14 cellular contexts compared by ENCODE assay signal in the genomic region with DNA sequence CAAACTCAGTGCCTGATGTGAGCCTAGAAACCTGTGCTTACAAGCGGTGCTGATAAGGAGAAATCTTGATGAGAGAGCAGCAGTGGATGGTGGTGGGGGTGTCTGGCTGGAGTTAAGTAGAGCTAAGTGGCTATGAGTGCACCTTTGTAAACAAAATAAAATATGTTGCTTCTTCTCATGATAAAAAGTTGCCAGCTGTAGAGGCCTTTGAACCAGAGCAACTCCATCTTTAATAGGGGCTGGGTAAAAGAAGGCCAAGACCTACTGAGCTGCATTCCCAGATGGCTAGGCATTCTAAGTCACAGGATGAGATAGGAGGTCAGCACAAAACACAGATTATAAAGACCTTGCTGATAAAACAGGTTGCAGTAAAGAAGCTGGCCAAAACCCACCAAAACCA.
DNase-seq lines count a peak whose midpoint lies in the region; ATAC-seq and TF ChIP-seq lines count a peak whose summit lies in the region.
"Had no signal": no experiment of that assay in that cellular context is flagged by ENCODE, and none has a peak within 500 bp of the region (broad histone marks: within the 10 kb centered on the region; RNA-seq: fewer than 3 reads in every experiment).

No MANE protein-coding gene starts in this region.

- peak overlapping the region; percentile 91 for H3K9ac ChIP-seq in smooth muscle cell (ENCODE audit: low read depth)

- H3K4me2 ChIP-seq in hepatocyte (peak overlapping the region; percentile 69), smooth muscle cell (peak overlapping the region; percentile 80)

- ATAC-seq in GM18909 (IDR thresholded peaks at IDR 0.05; ENCODE audit: poor library complexity, unreplicated experiment) = no peak

- no peaks in the 10 kb centered on the region for H3K9me2 ChIP-seq in hepatocyte (replicated peaks; ENCODE audit: insufficient read depth)

- no peak overlapping the region for H3K4me3 Mint-ChIP-seq in HFFc6
- H3K4me3 Mint-ChIP-seq: B cell; CD4-positive, alpha-beta memory T cell had no signal

- H3K36me3 ChIP-seq in SJSA1 (no peaks in the 10 kb centered on the region), hepatocyte (replicated peaks; ENCODE audit: insufficient read depth, low read depth) (no peaks in the 10 kb centered on the region), smooth muscle cell (ENCODE audit: low read depth) (no peaks in the 10 kb centered on the region)
- H3K36me3 ChIP-seq: HAP-1 had no signal

- peaks cover 27% of the 10 kb centered on the region for H3K9me3 Mint-ChIP-seq in HFFc6

- H3K4me1 Mint-ChIP-seq in HFFc6 (ENCODE audit: low read depth) = peaks cover 27% of the 10 kb centered on the region
- H3K4me1 Mint-ChIP-seq: CD4-positive, alpha-beta memory T cell had no signal

- peaks cover 16% of the 10 kb centered on the region for H3K9me3 ChIP-seq in SJSA1 (replicated peaks)
- no peaks in the 10 kb centered on the region for H3K9me3 ChIP-seq in hepatocyte (ENCODE audit: low read depth)
- no peaks in the 10 kb centered on the region for H3K9me3 ChIP-seq in smooth muscle cell (replicated peaks; ENCODE audit: low read depth)

- peaks cover 7% of the 10 kb centered on the region; the same call in 1 of the 2 replicates for H3K27me3 Mint-ChIP-seq in HFFc6 (ENCODE audit: insufficient read depth)
- H3K27me3 Mint-ChIP-seq: CD4-positive, alpha-beta memory T cell had no signal

- H4K20me1 ChIP-seq in hepatocyte (ENCODE audit: insufficient read depth, poor library complexity, severe bottlenecking) (no peaks in the 10 kb centered on the region), smooth muscle cell (ENCODE audit: low read depth) (peaks cover 98% of the 10 kb centered on the region)

- H3K4me3 ChIP-seq in SJSA1 = no peak overlapping the region
- no peak overlapping the region for H3K4me3 ChIP-seq in hepatocyte
- peak overlapping the region; percentile 58 for H3K4me3 ChIP-seq in smooth muscle cell
- H3K4me3 ChIP-seq: HAP-1 had no signal

- peak overlapping the region; percentile 92 for H3K27ac ChIP-seq in SJSA1
- peak overlapping the region; percentile 96 for H3K27ac ChIP-seq in hepatocyte
- H3K27ac ChIP-seq in smooth muscle cell (ENCODE audit: low read depth) = peak overlapping the region; percentile 98

- H3K27ac Mint-ChIP-seq in HFFc6 = peak overlapping the region; percentile 76
- H3K27ac Mint-ChIP-seq: B cell; CD4-positive, alpha-beta memory T cell had no signal

- DNase-seq in HFFc6 (no peak), SJSA1 (ENCODE audit: low read depth in 1 of 2, low spot score in 2 of 2) (no peak), hepatocyte (ENCODE audit: low spot score) (no peak), smooth muscle cell (lab: John Stamatoyannopoulos, UW; ENCODE audit: unreplicated experiment) (no peak), activated gamma-delta T cell (lab: John Stamatoyannopoulos, UW) (no peak), NK-92 (lab: John Stamatoyannopoulos, UW; ENCODE audit: unreplicated experiment) (no peak)
- DNase-seq: C1 segment of cervical spinal cord; CD4-positive, alpha-beta memory T cell; DMS79 treated with DMSO at 0.1 percent for 48 hours; EL; GOT3 had no signal

- no peaks in the 10 kb centered on the region for H3K27me3 ChIP-seq in SJSA1 (replicated peaks)
- no peaks in the 10 kb centered on the region for H3K27me3 ChIP-seq in hepatocyte
- H3K27me3 ChIP-seq in smooth muscle cell (ENCODE audit: low read depth) = no peaks in the 10 kb centered on the region

- TF ChIP-seq CTCF in HFFc6 (IDR thresholded peaks at IDR 0.05) (no peak), hepatocyte (IDR thresholded peaks at IDR 0.05; ENCODE audit: poor library complexity) (no peak), smooth muscle cell (IDR thresholded peaks at IDR 0.05; ENCODE audit: borderline replicate concordance, insufficient read depth, poor library complexity, severe bottlenecking) (no peak)

- H2AFZ ChIP-seq in hepatocyte (no peak overlapping the region), smooth muscle cell (ENCODE audit: low read depth) (no peak overlapping the region)

- peaks cover 28% of the 10 kb centered on the region for H3F3A ChIP-seq in smooth muscle cell (ENCODE audit: low read depth)

- H3K4me1 ChIP-seq in SJSA1 (replicated peaks) (peaks cover 17% of the 10 kb centered on the region), hepatocyte (ENCODE audit: insufficient read depth) (peaks cover 12% of the 10 kb centered on the region), smooth muscle cell (ENCODE audit: low read depth) (peaks cover 13% of the 10 kb centered on the region)
- H3K4me1 ChIP-seq: HAP-1 had no signal

- peaks cover 24% of the 10 kb centered on the region for H3K36me3 Mint-ChIP-seq in HFFc6 (ENCODE audit: low read depth)

- WGBS in hepatocyte (ENCODE audit: low lambda C conversion rate, missing lambda C conversion rate) = 87% methylated on average over 1 of the region's 1 CpG
- 90% methylated on average over 1 of the region's 1 CpG for WGBS in smooth muscle cell (ENCODE audit: low lambda C conversion rate)

- H3K79me2 ChIP-seq in hepatocyte (peaks cover 46% of the 10 kb centered on the region), smooth muscle cell (ENCODE audit: low read depth) (peaks cover 94% of the 10 kb centered on the region)
